In the genomic region with DNA sequence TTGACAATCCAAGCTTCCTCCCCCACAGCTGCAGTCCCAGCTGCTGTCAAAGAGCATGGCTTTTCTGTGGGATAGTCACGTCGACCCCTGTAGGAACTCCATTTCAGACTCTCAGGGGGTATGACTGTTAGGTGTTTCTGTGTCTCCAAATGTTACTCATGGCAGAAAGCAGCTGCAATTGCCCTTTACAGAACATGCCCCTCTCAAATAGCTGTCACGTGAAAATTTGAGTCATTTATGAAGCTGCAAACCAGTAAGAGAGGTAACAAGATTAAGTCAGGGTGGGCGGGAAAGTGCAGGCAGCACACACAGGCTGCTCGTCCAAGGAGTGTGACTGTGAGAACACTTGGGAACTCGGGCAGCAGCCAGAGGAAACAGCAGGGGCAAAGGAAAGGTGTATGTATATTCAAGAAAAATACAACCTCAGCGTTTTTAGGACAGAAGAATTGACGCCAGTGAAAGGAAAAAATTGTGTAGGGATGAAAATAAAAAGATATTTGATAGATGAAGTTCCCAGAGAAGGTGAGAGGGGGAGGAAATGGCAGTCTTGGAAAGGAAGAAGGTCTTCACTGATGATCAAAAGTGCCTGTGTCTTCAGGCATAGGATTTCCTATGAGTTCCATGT, we compare ENCODE assay signal across 1 cellular context.
TF ChIP-seq lines count a peak whose summit lies in the region.

No MANE protein-coding gene starts in this region.

TF ChIP-seq in SK-N-SH, 30 proteins besides CTCF, POLR2A, EP300 and RAD21 (continued from another document):
- TF ChIP-seq, protein P1, sequence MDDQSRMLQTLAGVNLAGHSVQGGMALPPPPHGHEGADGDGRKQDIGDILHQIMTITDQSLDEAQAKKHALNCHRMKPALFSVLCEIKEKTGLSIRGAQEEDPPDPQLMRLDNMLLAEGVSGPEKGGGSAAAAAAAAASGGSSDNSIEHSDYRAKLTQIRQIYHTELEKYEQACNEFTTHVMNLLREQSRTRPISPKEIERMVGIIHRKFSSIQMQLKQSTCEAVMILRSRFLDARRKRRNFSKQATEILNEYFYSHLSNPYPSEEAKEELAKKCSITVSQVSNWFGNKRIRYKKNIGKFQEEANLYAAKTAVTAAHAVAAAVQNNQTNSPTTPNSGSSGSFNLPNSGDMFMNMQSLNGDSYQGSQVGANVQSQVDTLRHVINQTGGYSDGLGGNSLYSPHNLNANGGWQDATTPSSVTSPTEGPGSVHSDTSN (IDR thresholded peaks at IDR 0.05), result no peak
- TF ChIP-seq MEF2A (IDR thresholded peaks at IDR 0.05; ENCODE audit: borderline replicate concordance, low read depth) (no peak), IRF3 (IDR thresholded peaks at IDR 0.05; ENCODE audit: low read depth, low read length) (no peak)
- TF ChIP-seq, protein P2, sequence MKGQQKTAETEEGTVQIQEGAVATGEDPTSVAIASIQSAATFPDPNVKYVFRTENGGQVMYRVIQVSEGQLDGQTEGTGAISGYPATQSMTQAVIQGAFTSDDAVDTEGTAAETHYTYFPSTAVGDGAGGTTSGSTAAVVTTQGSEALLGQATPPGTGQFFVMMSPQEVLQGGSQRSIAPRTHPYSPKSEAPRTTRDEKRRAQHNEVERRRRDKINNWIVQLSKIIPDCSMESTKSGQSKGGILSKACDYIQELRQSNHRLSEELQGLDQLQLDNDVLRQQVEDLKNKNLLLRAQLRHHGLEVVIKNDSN (IDR thresholded peaks at IDR 0.05; ENCODE audit: borderline replicate concordance, low read depth), result no peak
